In the genomic region with DNA sequence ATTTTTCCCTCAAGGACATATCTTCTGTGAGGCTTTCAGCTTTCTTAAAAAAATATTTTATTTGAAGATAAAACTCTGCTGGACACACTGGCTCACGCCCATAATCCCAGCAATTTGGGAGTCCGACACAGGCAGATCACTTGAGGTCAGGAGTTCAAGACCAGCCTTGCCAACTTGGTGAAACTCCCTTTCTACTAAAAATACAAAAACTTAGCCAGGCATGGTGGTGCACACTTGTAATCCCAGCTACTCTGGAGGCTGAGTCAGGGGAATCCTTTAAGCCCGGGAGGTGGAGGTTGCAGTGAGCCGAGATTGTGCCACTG, we compare ENCODE assay signal across 5 cellular contexts.
DNase-seq lines count a peak whose midpoint lies in the region; ATAC-seq, FAIRE-seq and TF ChIP-seq lines count a peak whose summit lies in the region.
"Not testable (repeated sequence)": the region's sequence is repeated elsewhere in the genome, so short reads cannot be mapped to it uniquely, and the experiment has no call there.

No MANE protein-coding gene starts in this region.

- not testable (repeated sequence) for H3K36me3 ChIP-seq in astrocyte (ENCODE audit: insufficient read depth, low read length)

- not testable (repeated sequence) for H3K4me3 Mint-ChIP-seq in astrocyte (ENCODE audit: unreplicated experiment)

- H3K9me3 ChIP-seq in astrocyte (ENCODE audit: insufficient read depth, low read depth, low read length): not testable (repeated sequence)

- not testable (repeated sequence) for TF ChIP-seq CTCF in astrocyte (IDR thresholded peaks at IDR 0.05; ENCODE audit: insufficient read depth, low read depth, low read length); fibroblast of the aortic adventitia (IDR thresholded peaks at IDR 0.05; ENCODE audit: insufficient read depth, low read length); omental fat pad (IDR thresholded peaks at IDR 0.05)

- not testable (repeated sequence) for H3K27ac ChIP-seq in astrocyte (ENCODE audit: low read depth, low read length)

- not testable (repeated sequence) for H3K4me1 ChIP-seq in astrocyte (ENCODE audit: insufficient read depth, low read length)

- not testable (repeated sequence) for H3K9me3 Mint-ChIP-seq in astrocyte (ENCODE audit: unreplicated experiment)

- not testable (repeated sequence) for H3K27me3 ChIP-seq in astrocyte (ENCODE audit: insufficient read depth, low read length)

- H3K27ac Mint-ChIP-seq in astrocyte (ENCODE audit: unreplicated experiment): not testable (repeated sequence)

- H3K79me2 ChIP-seq in astrocyte (ENCODE audit: insufficient read depth, low read length): not testable (repeated sequence)

- not testable (repeated sequence) for H3K4me3 ChIP-seq in astrocyte (ENCODE audit: insufficient read depth, low read depth, low read length); fibroblast of the aortic adventitia (ENCODE audit: low read depth, low read length)

- peak overlapping the region; percentile 22 for H2AFZ ChIP-seq in astrocyte (ENCODE audit: low read depth, low read length)

- H3K4me2 ChIP-seq in astrocyte (ENCODE audit: low read length): not testable (repeated sequence)

- not testable (repeated sequence) for FAIRE-seq in astrocyte (lab: Jason Lieb, UNC)

- not testable (repeated sequence) for H3K4me1 Mint-ChIP-seq in astrocyte (ENCODE audit: low read depth, unreplicated experiment)

- not testable (repeated sequence) for H4K20me1 ChIP-seq in astrocyte (ENCODE audit: insufficient read depth, low read length)

- not testable (repeated sequence) for H3K27me3 Mint-ChIP-seq in astrocyte (ENCODE audit: low read depth, unreplicated experiment)

- DNase-seq in M059J (ENCODE audit: low read depth) (peak; percentile 5), fibroblast of the aortic adventitia (ENCODE audit: low read depth) (peak; percentile 78), retina (peak; percentile 6)
- not testable (repeated sequence) for DNase-seq in astrocyte (ENCODE audit: low read depth); omental fat pad (ENCODE audit: low spot score)

- peak; percentile 25 for ATAC-seq in omental fat pad (ENCODE audit: low FRiP score)

- not testable (repeated sequence) for H3K9ac ChIP-seq in astrocyte (ENCODE audit: low read length)

- not testable (repeated sequence) for H3K36me3 Mint-ChIP-seq in astrocyte (ENCODE audit: low read depth, unreplicated experiment)
